Comparison of ENCODE assay signal across 1 cellular context in genomic region chr10:1240341-1240775, GRCh38.
TF ChIP-seq lines count a peak whose summit lies in the region.

No MANE protein-coding gene starts in this region.

TF ChIP-seq in WTC11, 78 proteins besides CTCF, POLR2A, EP300 and RAD21 (continued from another document):
- no peak for TF ChIP-seq ZNF512 (CRISPR knock-in tag; IDR thresholded peaks at IDR 0.05; ENCODE audit: borderline replicate concordance)
- TF ChIP-seq ZNF317 (CRISPR knock-in tag; IDR thresholded peaks at IDR 0.05; ENCODE audit: borderline replicate concordance, low read depth): no peak
- TF ChIP-seq GABPB1 (CRISPR knock-in tag; IDR thresholded peaks at IDR 0.05): no peak
- no peak; the same call in 1 of the 2 replicates for TF ChIP-seq ZNF121 (CRISPR knock-in tag; IDR thresholded peaks at IDR 0.05)
- no peak for TF ChIP-seq NR3C1 (CRISPR knock-in tag; conservative IDR thresholded peaks at IDR 0.05; ENCODE audit: low read depth)
- TF ChIP-seq CREB1 (CRISPR knock-in tag; IDR thresholded peaks at IDR 0.05): no peak
- TF ChIP-seq ATF2 (CRISPR knock-in tag; IDR thresholded peaks at IDR 0.05; ENCODE audit: borderline replicate concordance, low read depth): no peak
- TF ChIP-seq KAT7 (CRISPR knock-in tag; IDR thresholded peaks at IDR 0.05; ENCODE audit: borderline replicate concordance): no peak
- TF ChIP-seq FOXP4 (CRISPR knock-in tag; IDR thresholded peaks at IDR 0.05): peak; percentile 99
- TF ChIP-seq, protein P1, sequence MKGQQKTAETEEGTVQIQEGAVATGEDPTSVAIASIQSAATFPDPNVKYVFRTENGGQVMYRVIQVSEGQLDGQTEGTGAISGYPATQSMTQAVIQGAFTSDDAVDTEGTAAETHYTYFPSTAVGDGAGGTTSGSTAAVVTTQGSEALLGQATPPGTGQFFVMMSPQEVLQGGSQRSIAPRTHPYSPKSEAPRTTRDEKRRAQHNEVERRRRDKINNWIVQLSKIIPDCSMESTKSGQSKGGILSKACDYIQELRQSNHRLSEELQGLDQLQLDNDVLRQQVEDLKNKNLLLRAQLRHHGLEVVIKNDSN (CRISPR knock-in tag; IDR thresholded peaks at IDR 0.05): no peak
- TF ChIP-seq, protein P2, sequence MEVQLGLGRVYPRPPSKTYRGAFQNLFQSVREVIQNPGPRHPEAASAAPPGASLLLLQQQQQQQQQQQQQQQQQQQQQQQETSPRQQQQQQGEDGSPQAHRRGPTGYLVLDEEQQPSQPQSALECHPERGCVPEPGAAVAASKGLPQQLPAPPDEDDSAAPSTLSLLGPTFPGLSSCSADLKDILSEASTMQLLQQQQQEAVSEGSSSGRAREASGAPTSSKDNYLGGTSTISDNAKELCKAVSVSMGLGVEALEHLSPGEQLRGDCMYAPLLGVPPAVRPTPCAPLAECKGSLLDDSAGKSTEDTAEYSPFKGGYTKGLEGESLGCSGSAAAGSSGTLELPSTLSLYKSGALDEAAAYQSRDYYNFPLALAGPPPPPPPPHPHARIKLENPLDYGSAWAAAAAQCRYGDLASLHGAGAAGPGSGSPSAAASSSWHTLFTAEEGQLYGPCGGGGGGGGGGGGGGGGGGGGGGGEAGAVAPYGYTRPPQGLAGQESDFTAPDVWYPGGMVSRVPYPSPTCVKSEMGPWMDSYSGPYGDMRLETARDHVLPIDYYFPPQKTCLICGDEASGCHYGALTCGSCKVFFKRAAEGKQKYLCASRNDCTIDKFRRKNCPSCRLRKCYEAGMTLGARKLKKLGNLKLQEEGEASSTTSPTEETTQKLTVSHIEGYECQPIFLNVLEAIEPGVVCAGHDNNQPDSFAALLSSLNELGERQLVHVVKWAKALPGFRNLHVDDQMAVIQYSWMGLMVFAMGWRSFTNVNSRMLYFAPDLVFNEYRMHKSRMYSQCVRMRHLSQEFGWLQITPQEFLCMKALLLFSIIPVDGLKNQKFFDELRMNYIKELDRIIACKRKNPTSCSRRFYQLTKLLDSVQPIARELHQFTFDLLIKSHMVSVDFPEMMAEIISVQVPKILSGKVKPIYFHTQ (CRISPR knock-in tag; IDR thresholded peaks at IDR 0.05): no peak
- TF ChIP-seq, protein P3, sequence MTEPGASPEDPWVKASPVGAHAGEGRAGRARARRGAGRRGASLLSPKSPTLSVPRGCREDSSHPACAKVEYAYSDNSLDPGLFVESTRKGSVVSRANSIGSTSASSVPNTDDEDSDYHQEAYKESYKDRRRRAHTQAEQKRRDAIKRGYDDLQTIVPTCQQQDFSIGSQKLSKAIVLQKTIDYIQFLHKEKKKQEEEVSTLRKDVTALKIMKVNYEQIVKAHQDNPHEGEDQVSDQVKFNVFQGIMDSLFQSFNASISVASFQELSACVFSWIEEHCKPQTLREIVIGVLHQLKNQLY (CRISPR knock-in tag; IDR thresholded peaks at IDR 0.05): no peak
- no peak for TF ChIP-seq IRF1 (CRISPR knock-in tag; IDR thresholded peaks at IDR 0.05)
- TF ChIP-seq JUN (CRISPR knock-in tag; IDR thresholded peaks at IDR 0.05): no peak
